In the genomic region with DNA sequence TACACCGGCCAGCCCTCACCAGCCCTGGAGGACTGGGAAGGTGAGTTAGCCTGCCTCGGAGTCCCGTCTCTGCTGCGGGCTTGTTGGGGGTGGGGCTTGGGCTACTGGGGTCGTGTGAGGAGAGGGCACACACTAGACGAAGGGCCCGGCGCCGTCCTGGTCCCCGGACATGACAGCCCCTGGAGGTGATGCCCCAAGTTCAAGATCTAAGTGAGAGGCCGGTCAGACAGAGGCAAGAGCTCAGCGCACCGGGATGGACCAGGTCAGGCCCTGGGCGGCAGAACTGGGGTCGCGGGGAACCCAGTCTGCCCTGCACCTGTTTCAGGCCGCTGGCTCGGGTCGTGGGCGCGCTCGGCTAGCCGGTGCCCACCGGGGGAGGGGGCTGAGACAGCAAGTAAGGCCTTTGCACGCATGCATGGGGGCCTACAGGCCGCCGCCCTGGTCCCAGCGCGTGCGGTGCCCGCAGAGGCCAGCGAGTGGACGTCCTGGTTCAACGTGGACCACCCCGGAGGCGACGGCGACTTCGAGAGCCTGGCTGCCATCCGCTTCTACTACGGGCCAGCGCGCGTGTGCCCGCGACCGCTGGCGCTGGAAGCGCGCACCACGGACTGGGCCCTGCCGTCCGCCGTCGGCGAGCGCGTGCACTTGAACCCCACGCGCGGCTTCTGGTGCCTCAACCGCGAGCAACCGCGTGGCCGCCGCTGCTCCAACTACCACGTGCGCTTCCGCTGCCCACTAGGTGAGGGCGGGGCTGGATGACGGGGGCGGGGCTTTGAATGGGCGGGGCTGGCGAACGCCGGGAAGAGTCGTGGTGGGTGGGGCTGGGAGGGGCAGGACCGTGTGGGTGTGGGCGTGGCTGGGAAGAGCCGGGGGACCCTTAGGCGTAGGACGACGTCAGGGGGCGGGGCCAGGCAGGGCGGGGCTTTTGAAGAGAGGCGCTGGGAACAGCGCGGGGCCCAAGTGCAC, we compare ENCODE assay signal across 8 cellular contexts. TPM values are rescaled to one million over a fixed set of nuclear protein-coding genes. Genes with fewer than 3 reads are reported as not detected.
DNase-seq lines count a peak whose midpoint lies in the region; ATAC-seq and TF ChIP-seq lines count a peak whose summit lies in the region.

No MANE protein-coding gene starts in this region.

- ATAC-seq in SK-N-SH treated with all-trans-retinoic acid at 6 μM for 48 hours (peak; percentile 4; the same call in 1 of the 3 replicates), HG03159 (IDR thresholded peaks at IDR 0.05; ENCODE audit: unreplicated experiment) (no peak)

- H3K27me3 Mint-ChIP-seq in CD14-positive monocyte (ENCODE audit: low read depth in 3 of 3): peaks cover 37 to 59% (median 50%) of the 10 kb centered on the region in 3 donors
- peaks cover 15% of the 10 kb centered on the region for H3K27me3 Mint-ChIP-seq in activated naive CD8-positive, alpha-beta T cell treated with anti-CD3 and anti-CD28 coated beads for 36 hours

- peaks cover 37% of the 10 kb centered on the region for H3K4me1 Mint-ChIP-seq in CD14-positive monocyte
- H3K4me1 Mint-ChIP-seq in activated naive CD8-positive, alpha-beta T cell treated with anti-CD3 and anti-CD28 coated beads for 36 hours: peaks cover 15% of the 10 kb centered on the region

- no peak for TF ChIP-seq CTCF in CD14-positive monocyte (IDR thresholded peaks at IDR 0.05)

- H3K36me3 Mint-ChIP-seq in CD14-positive monocyte: peaks cover 0 to 2% of the 10 kb centered on the region in 2 donors
- H3K36me3 Mint-ChIP-seq in activated naive CD8-positive, alpha-beta T cell treated with anti-CD3 and anti-CD28 coated beads for 36 hours: no peaks in the 10 kb centered on the region

- intact Hi-C loops in CD14-positive monocyte (cut with micrococcal nuclease): loop anchor here in 1 of 2 donors (10.0 kb wide), 1 partner anchor 235 kb away; no protein-coding TSS in a partner anchor

- H3K27ac Mint-ChIP-seq in CD14-positive monocyte: peak overlapping the region in 3 of 7 donors; percentile 20 to 87 (median 23)
- no peak overlapping the region for H3K27ac Mint-ChIP-seq in activated naive CD8-positive, alpha-beta T cell treated with anti-CD3 and anti-CD28 coated beads for 36 hours

- DNase-seq in CD14-positive monocyte (ENCODE audit: low spot score) (peak; percentile 76), iPS-NIHi7 (ENCODE audit: extremely low spot score) (peak; percentile 87), epidermal melanocyte (ENCODE audit: insufficient read length, low spot score) (no peak), SIG-M5 treated with dmso at 0.1 percent for 504 hours (lab: John Stamatoyannopoulos, UW; ENCODE audit: unreplicated experiment) (no peak)
- DNase-seq in activated naive CD8-positive, alpha-beta T cell treated with anti-CD3 and anti-CD28 coated beads for 36 hours: peak; percentile 77
- peak; percentile 73 to 86 for DNase-seq in stimulated activated CD4-positive, alpha-beta T cell treated with anti-CD3 and anti-CD28 coated beads, Interleukin-4, amount 100 ng/mL, for 48 hours (ENCODE audit: low read depth in 2 of 2)

- H3K9me3 Mint-ChIP-seq in CD14-positive monocyte: peaks cover 4 to 37% (median 21%) of the 10 kb centered on the region in 7 donors
- no peaks in the 10 kb centered on the region for H3K9me3 Mint-ChIP-seq in activated naive CD8-positive, alpha-beta T cell treated with anti-CD3 and anti-CD28 coated beads for 36 hours

- peak overlapping the region; percentile 76 to 82 for H3K4me3 Mint-ChIP-seq in CD14-positive monocyte
- peak overlapping the region; percentile 67 for H3K4me3 Mint-ChIP-seq in activated naive CD8-positive, alpha-beta T cell treated with anti-CD3 and anti-CD28 coated beads for 36 hours

TF ChIP-seq in SK-N-SH treated with all-trans-retinoic acid at 6 μM for 48 hours, 23 proteins besides CTCF, POLR2A, EP300 and RAD21:
- TF ChIP-seq PPARA (CRISPR knock-in tag; IDR thresholded peaks at IDR 0.05; ENCODE audit: borderline replicate concordance) (no peak), TCF4 (CRISPR knock-in tag; IDR thresholded peaks at IDR 0.05; ENCODE audit: borderline replicate concordance) (no peak), OSR1 (CRISPR knock-in tag; IDR thresholded peaks at IDR 0.05) (no peak), ZC3H10 (CRISPR knock-in tag; IDR thresholded peaks at IDR 0.05) (no peak), TOX (CRISPR knock-in tag; IDR thresholded peaks at IDR 0.05; ENCODE audit: borderline replicate concordance) (no peak), CSDC2 (CRISPR knock-in tag; IDR thresholded peaks at IDR 0.05) (no peak), BACH2 (CRISPR knock-in tag; IDR thresholded peaks at IDR 0.05; ENCODE audit: borderline replicate concordance) (no peak), ZFP30 (CRISPR knock-in tag; IDR thresholded peaks at IDR 0.05) (no peak), ZFP3 (CRISPR knock-in tag; IDR thresholded peaks at IDR 0.05) (no peak)
- TF ChIP-seq, protein P1, sequence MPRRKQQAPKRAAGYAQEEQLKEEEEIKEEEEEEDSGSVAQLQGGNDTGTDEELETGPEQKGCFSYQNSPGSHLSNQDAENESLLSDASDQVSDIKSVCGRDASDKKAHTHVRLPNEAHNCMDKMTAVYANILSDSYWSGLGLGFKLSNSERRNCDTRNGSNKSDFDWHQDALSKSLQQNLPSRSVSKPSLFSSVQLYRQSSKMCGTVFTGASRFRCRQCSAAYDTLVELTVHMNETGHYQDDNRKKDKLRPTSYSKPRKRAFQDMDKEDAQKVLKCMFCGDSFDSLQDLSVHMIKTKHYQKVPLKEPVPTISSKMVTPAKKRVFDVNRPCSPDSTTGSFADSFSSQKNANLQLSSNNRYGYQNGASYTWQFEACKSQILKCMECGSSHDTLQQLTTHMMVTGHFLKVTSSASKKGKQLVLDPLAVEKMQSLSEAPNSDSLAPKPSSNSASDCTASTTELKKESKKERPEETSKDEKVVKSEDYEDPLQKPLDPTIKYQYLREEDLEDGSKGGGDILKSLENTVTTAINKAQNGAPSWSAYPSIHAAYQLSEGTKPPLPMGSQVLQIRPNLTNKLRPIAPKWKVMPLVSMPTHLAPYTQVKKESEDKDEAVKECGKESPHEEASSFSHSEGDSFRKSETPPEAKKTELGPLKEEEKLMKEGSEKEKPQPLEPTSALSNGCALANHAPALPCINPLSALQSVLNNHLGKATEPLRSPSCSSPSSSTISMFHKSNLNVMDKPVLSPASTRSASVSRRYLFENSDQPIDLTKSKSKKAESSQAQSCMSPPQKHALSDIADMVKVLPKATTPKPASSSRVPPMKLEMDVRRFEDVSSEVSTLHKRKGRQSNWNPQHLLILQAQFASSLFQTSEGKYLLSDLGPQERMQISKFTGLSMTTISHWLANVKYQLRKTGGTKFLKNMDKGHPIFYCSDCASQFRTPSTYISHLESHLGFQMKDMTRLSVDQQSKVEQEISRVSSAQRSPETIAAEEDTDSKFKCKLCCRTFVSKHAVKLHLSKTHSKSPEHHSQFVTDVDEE (CRISPR knock-in tag; IDR thresholded peaks at IDR 0.05): no peak

RNA-seq across cellular contexts. Expression of gene CILP2, which starts 2.0 kb away (rescaled TPM):
- not detected for polyA plus RNA-seq in CD14-positive monocyte
- total RNA-seq in activated naive CD8-positive, alpha-beta T cell treated with anti-CD3 and anti-CD28 coated beads for 36 hours: under 1 TPM; 0.18 to 0.23 TPM

RNA-seq across cellular contexts. Expression of gene YJEFN3, which starts 11.3 kb away (rescaled TPM):
- not detected for polyA plus RNA-seq in CD14-positive monocyte
- total RNA-seq in activated naive CD8-positive, alpha-beta T cell treated with anti-CD3 and anti-CD28 coated beads for 36 hours: 1 to 10 TPM; 5.7 to 7.8 TPM

RNA-seq across cellular contexts. Expression of gene NDUFA13, which starts 24.0 kb away (rescaled TPM):
- polyA plus RNA-seq in CD14-positive monocyte: 100 to 1,000 TPM; 361 to 433 TPM
- total RNA-seq in activated naive CD8-positive, alpha-beta T cell treated with anti-CD3 and anti-CD28 coated beads for 36 hours: 100 to 1,000 TPM; 306 to 312 TPM

RNA-seq across cellular contexts. Expression of gene TSSK6, which starts 24.7 kb away (rescaled TPM):
- polyA plus RNA-seq in CD14-positive monocyte: under 1 TPM in 1 of 2 donors, not detected in 1; 0.27 TPM
- 1 to 10 TPM; 3.0 to 3.1 TPM for total RNA-seq in activated naive CD8-positive, alpha-beta T cell treated with anti-CD3 and anti-CD28 coated beads for 36 hours

Comparison
In these comparisons a context has a peak if more than half of its experiments do, and no peak if none do; other contexts are left out.
1. DNase-seq: peak in CD14-positive monocyte (single experiment), activated naive CD8-positive, alpha-beta T cell treated with anti-CD3 and anti-CD28 coated beads for 36 hours (single experiment), iPS-NIHi7 (single experiment) and stimulated activated CD4-positive, alpha-beta T cell treated with anti-CD3 and anti-CD28 coated beads, Interleukin-4, amount 100 ng/mL, for 48 hours (2 of 2); none in epidermal melanocyte (single experiment) and SIG-M5 treated with dmso at 0.1 percent for 504 hours (single experiment).